20 cellular contexts compared by ENCODE assay signal in the genomic region with DNA sequence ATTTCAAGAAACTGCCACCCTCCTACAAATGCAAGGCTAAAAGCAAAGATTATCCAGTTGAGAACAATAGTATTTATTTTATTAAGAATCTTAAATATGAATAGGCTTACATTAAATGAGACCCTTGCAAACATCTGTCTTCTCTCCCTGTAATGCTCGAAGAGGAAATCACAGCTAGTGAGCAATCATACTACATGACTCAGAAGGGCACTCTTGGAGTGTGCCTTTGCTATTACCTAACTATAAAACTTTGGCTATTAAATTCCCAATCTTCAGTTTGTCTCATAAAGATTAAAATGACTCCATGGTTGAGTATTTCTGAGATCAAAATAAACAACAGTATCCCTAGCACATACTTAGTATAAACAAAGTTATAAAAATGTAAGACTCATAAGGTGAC.
"Had no signal": no experiment of that assay in that cellular context is flagged by ENCODE, and none has a peak within 500 bp of the region (broad histone marks: within the 10 kb centered on the region; RNA-seq: fewer than 3 reads in every experiment).

No MANE protein-coding gene starts in this region.

- H3K9me3 Mint-ChIP-seq: activated CD4-positive, alpha-beta T cell treated with anti-CD3 and anti-CD28 coated beads, Interleukin-2, amount 10 ng/mL, durations not matched to agents 24 days and 14 days; activated naive CD8-positive, alpha-beta T cell treated with anti-CD3 and anti-CD28 coated beads, Interleukin-2, amount 10 ng/mL, durations not matched to agents 7 days and 5 days; activated T-cell treated with anti-CD3 and anti-CD28 coated beads, Interleukin-2, amount 50 U/mL, for 24 hours; activated T-helper 2 cell treated with anti-CD3 and anti-CD28 coated beads, Interferon-gamma antibody, Interleukin-2, Interleukin-4, amounts not matched to agents 10 μg/mL and 5 μg/mL and 100 μg/mL, durations not matched to agents 14 hours and 24 hours and 36 hours; nephron progenitor cell; stimulated activated naive CD8-positive, alpha-beta T cell treated with anti-CD3 and anti-CD28 coated beads, Interleukin-15, amount 100 ng/mL, for 72 hours; type B pancreatic cell had no signal

- H3K4me3 Mint-ChIP-seq: activated CD4-positive, alpha-beta T cell treated with anti-CD3 and anti-CD28 coated beads, Interleukin-2, amount 10 ng/mL, durations not matched to agents 24 days and 14 days; activated CD8-positive, alpha-beta T cell treated with anti-CD3 and anti-CD28 coated beads, Interleukin-2, amount 10 ng/mL, durations not matched to agents 7 days and 5 days; activated naive CD8-positive, alpha-beta T cell treated with anti-CD3 and anti-CD28 coated beads, Interleukin-2, amount 10 ng/mL, durations not matched to agents 7 days and 5 days; activated T-cell treated with anti-CD3 and anti-CD28 coated beads, Interleukin-2, amount 50 U/mL, for 24 hours; effector memory CD8-positive, alpha-beta T cell; nephron progenitor cell; stimulated activated naive CD8-positive, alpha-beta T cell treated with anti-CD3 and anti-CD28 coated beads, Interleukin-15, amount 100 ng/mL, for 72 hours; type B pancreatic cell had no signal

- H3K9me3 ChIP-seq: suprapubic skin had no signal

- H3K4me1 ChIP-seq: suprapubic skin had no signal

- H3K27ac ChIP-seq: epithelial cell of prostate, suprapubic skin had no signal

- H3K4me3 ChIP-seq: suprapubic skin had no signal

- H3K36me3 ChIP-seq: suprapubic skin had no signal

- H3K27ac Mint-ChIP-seq: activated CD4-positive, alpha-beta T cell treated with anti-CD3 and anti-CD28 coated beads, Interleukin-2, amount 10 ng/mL, durations not matched to agents 24 days and 14 days; activated CD8-positive, alpha-beta T cell treated with anti-CD3 and anti-CD28 coated beads, Interleukin-2, amount 10 ng/mL, durations not matched to agents 7 days and 5 days; activated naive CD8-positive, alpha-beta T cell treated with anti-CD3 and anti-CD28 coated beads, Interleukin-2, amount 10 ng/mL, durations not matched to agents 7 days and 5 days; activated T-cell treated with anti-CD3 and anti-CD28 coated beads, Interleukin-2, amount 50 U/mL, for 24 hours; activated T-helper 2 cell treated with anti-CD3 and anti-CD28 coated beads, Interferon-gamma antibody, Interleukin-2, Interleukin-4, amounts not matched to agents 10 μg/mL and 5 μg/mL and 100 μg/mL, durations not matched to agents 14 hours and 24 hours and 36 hours; effector memory CD8-positive, alpha-beta T cell; nephron progenitor cell; stimulated activated naive CD8-positive, alpha-beta T cell treated with anti-CD3 and anti-CD28 coated beads, Interleukin-15, amount 100 ng/mL, for 72 hours; type B pancreatic cell had no signal

- H3K27me3 Mint-ChIP-seq: activated CD4-positive, alpha-beta T cell treated with anti-CD3 and anti-CD28 coated beads, Interleukin-2, amount 10 ng/mL, durations not matched to agents 24 days and 14 days; activated naive CD8-positive, alpha-beta T cell treated with anti-CD3 and anti-CD28 coated beads, Interleukin-2, amount 10 ng/mL, durations not matched to agents 7 days and 5 days; activated T-cell treated with anti-CD3 and anti-CD28 coated beads, Interleukin-2, amount 50 U/mL, for 24 hours; effector memory CD8-positive, alpha-beta T cell; stimulated activated naive CD8-positive, alpha-beta T cell treated with anti-CD3 and anti-CD28 coated beads, Interleukin-15, amount 100 ng/mL, for 72 hours; type B pancreatic cell had no signal

- ATAC-seq: activated CD8-positive, alpha-beta T cell treated with anti-CD3 and anti-CD28 coated beads, Interleukin-2, amount 10 ng/mL, durations not matched to agents 7 days and 5 days; effector memory CD8-positive, alpha-beta T cell; left ventricle myocardium superior; stimulated activated naive CD8-positive, alpha-beta T cell treated with anti-CD3 and anti-CD28 coated beads, Interleukin-15, amount 100 ng/mL, for 72 hours had no signal

- DNase-seq: activated CD4-positive, alpha-beta T cell treated with anti-CD3 and anti-CD28 coated beads, Interleukin-2, amount 10 ng/mL, durations not matched to agents 24 days and 14 days; activated CD8-positive, alpha-beta T cell treated with anti-CD3 and anti-CD28 coated beads, Interleukin-2, amount 10 ng/mL, durations not matched to agents 7 days and 5 days; activated naive CD4-positive, alpha-beta T cell treated with Interleukin-2 at 50 U/mL for 16 hours; activated naive CD8-positive, alpha-beta T cell treated with anti-CD3 and anti-CD28 coated beads, Interleukin-2, amount 10 ng/mL, durations not matched to agents 7 days and 5 days; activated T-cell treated with anti-CD3 and anti-CD28 coated beads, Interleukin-2, amount 50 U/mL, for 24 hours; amygdala; caudate nucleus; effector memory CD8-positive, alpha-beta T cell; head of caudate nucleus; kidney glomerular epithelial cell; left ventricle myocardium superior; nephron progenitor cell; occipital lobe; stimulated activated naive CD8-positive, alpha-beta T cell treated with anti-CD3 and anti-CD28 coated beads, Interleukin-15, amount 100 ng/mL, for 72 hours; T-helper 1 cell; T-helper 9 cell had no signal

- H3K27me3 ChIP-seq: suprapubic skin had no signal

- H3K4me1 Mint-ChIP-seq: activated CD4-positive, alpha-beta T cell treated with anti-CD3 and anti-CD28 coated beads, Interleukin-2, amount 10 ng/mL, durations not matched to agents 24 days and 14 days; activated naive CD8-positive, alpha-beta T cell treated with anti-CD3 and anti-CD28 coated beads, Interleukin-2, amount 10 ng/mL, durations not matched to agents 7 days and 5 days; nephron progenitor cell; stimulated activated naive CD8-positive, alpha-beta T cell treated with anti-CD3 and anti-CD28 coated beads, Interleukin-15, amount 100 ng/mL, for 72 hours had no signal

- H3K36me3 Mint-ChIP-seq: activated naive CD8-positive, alpha-beta T cell treated with anti-CD3 and anti-CD28 coated beads, Interleukin-2, amount 10 ng/mL, durations not matched to agents 7 days and 5 days; type B pancreatic cell had no signal
